7 cellular contexts compared by ENCODE assay signal in the genomic region with DNA sequence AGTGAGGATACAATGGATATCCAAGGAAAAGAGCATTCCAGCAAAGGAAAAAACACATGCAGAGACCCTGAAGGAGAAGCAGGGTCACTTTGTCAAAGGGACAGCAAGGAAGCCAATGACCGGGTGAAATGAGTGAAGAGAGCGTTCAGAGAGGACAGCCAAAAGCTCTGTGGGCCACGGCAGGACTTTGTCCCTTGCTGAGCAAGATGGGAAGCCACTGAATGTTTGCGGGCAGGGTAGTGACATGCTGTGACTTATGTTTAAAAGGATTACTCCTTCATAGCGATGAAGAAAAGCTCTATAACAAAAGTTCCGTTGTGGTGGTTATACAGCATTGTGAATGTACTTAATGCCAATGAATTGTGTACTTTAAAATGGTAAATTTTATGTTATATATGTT. TPM values are rescaled to one million over a fixed set of nuclear protein-coding genes. Genes with fewer than 3 reads are reported as not detected.
"Had no signal": no experiment of that assay in that cellular context is flagged by ENCODE, and none has a peak within 500 bp of the region (broad histone marks: within the 10 kb centered on the region; RNA-seq: fewer than 3 reads in every experiment).

No MANE protein-coding gene starts in this region.

- H3K4me3 Mint-ChIP-seq: GM23338, H9, IgD-negative memory B cell had no signal

- ATAC-seq: GM23338 had no signal

- H2AFZ ChIP-seq: GM23338 had no signal

- DNase-seq: H9, HCEC 1CT had no signal

- H3K36me3 Mint-ChIP-seq: IgD-negative memory B cell had no signal

- H3K9me3 Mint-ChIP-seq: GM23338, H9 had no signal

- FAIRE-seq: H1, H54, HTR-8/SVneo had no signal

- H3K4me3 ChIP-seq: GM23338 had no signal

- H3K27ac Mint-ChIP-seq: GM23338, H9, IgD-negative memory B cell had no signal

- H3K4me2 ChIP-seq: GM23338 had no signal

- H3K4me1 Mint-ChIP-seq: GM23338, H9 had no signal

RNA-seq across cellular contexts. Expression of a gene that starts 16.5 kb away (rescaled TPM):
- total RNA-seq: H9 had no signal
- polyA plus RNA-seq: IgD-negative memory B cell had no signal
